8 cellular contexts compared by ENCODE assay signal in the genomic region with DNA sequence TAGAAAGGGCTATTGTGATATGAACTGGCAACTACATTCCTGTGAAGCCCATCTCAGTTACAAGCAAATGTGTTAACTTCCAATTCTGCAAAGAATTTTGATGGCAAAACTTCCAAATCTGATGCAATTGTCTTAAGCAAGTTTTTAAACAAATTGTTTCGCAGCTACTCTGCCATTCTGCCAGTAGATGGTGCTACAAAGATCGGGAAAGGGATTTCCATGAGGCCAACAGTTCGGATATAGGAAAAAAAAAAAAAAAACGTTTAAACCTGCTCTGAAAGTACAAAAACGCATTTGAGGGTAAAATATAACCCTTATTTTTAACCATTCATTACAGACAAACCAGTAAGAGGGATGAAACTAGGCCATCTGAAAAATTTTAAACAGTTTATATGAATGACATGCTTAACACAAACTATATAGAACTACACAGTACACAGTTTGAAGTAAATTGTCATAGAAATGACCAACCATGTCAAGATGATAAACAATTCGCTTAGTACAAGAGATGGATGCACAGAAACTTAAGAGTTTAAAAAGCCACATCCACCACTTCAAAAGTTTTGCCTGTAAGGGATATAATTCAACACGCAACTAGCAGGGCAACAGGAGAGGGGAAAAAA. TPM values are rescaled to one million over a fixed set of nuclear protein-coding genes. Genes with fewer than 3 reads are reported as not detected.
DNase-seq lines count a peak whose midpoint lies in the region; ATAC-seq and TF ChIP-seq lines count a peak whose summit lies in the region.

No MANE protein-coding gene starts in this region.

- peaks cover 0 to 2% (median 0%) of the 10 kb centered on the region in 7 donors for H3K9me3 Mint-ChIP-seq in CD14-positive monocyte
- H3K9me3 Mint-ChIP-seq in stimulated activated naive B cell treated with anti-CD40 and anti-IgM and Interleukin-4, amounts not matched to agents 10 μg/mL and 1 μg/mL and 100 μg/mL, for 72 hours = no peaks in the 10 kb centered on the region

- H3K4me3 ChIP-seq in astrocyte of the cerebellum (ENCODE audit: low read depth, low read length) = peak overlapping the region; percentile 94

- H3K27ac Mint-ChIP-seq in CD14-positive monocyte = peak overlapping the region in 3 of 7 donors; percentile 100
- peak overlapping the region; percentile 59 for H3K27ac Mint-ChIP-seq in stimulated activated naive B cell treated with anti-CD40 and anti-IgM and Interleukin-4, amounts not matched to agents 10 μg/mL and 1 μg/mL and 100 μg/mL, for 72 hours

- intact Hi-C loops in CD14-positive monocyte (cut with micrococcal nuclease) = loop anchor here in 1 of 2 donors (5.0 kb wide), 1 partner anchor 280 kb away; the partner anchor contains the start of gene FAM13B

- in situ Hi-C loops in GM13976 (cut with MboI; ENCODE audit: low sequenced_read_pairs, unreplicated experiment) (no loop called here), astrocyte of the cerebellum (cut with HindIII; ENCODE audit: low sequenced_read_pairs) (no loop called here)

- peaks cover 0 to 2% (median 0%) of the 10 kb centered on the region in 3 donors for H3K27me3 Mint-ChIP-seq in CD14-positive monocyte (ENCODE audit: low read depth in 3 of 3)
- H3K27me3 Mint-ChIP-seq in stimulated activated naive B cell treated with anti-CD40 and anti-IgM and Interleukin-4, amounts not matched to agents 10 μg/mL and 1 μg/mL and 100 μg/mL, for 72 hours = no peaks in the 10 kb centered on the region

- DNase-seq in CD14-positive monocyte (ENCODE audit: low spot score) (no peak), GM13976 (ENCODE audit: low spot score) (no peak), NCI-H526 (lab: John Stamatoyannopoulos, UW) (peak; percentile 30 to 78), astrocyte of the cerebellum (ENCODE audit: low read depth) (peak; percentile 63), inferior parietal cortex (ENCODE audit: extremely low spot score) (peak; percentile 79)
- DNase-seq in stimulated activated naive B cell treated with anti-CD40 and anti-IgM and Interleukin-4, amounts not matched to agents 10 μg/mL and 1 μg/mL and 100 μg/mL, for 72 hours = no peak

- H3K4me3 Mint-ChIP-seq in CD14-positive monocyte = peak overlapping the region; percentile 92 to 99
- peak overlapping the region; percentile 83 to 93 for H3K4me3 Mint-ChIP-seq in stimulated activated naive B cell treated with anti-CD40 and anti-IgM and Interleukin-4, amounts not matched to agents 10 μg/mL and 1 μg/mL and 100 μg/mL, for 72 hours

- ATAC-seq in stimulated activated naive B cell treated with anti-CD40 and anti-IgM and Interleukin-4, amounts not matched to agents 10 μg/mL and 1 μg/mL and 100 μg/mL, for 72 hours (replicated peaks) = no peak
- ATAC-seq in GM18517 (IDR thresholded peaks at IDR 0.05; ENCODE audit: unreplicated experiment) (no peak), GM19328 (IDR thresholded peaks at IDR 0.05; ENCODE audit: unreplicated experiment) (no peak)

- peak; percentile 94 for TF ChIP-seq CTCF in CD14-positive monocyte (IDR thresholded peaks at IDR 0.05)
- TF ChIP-seq CTCF in GM13976 (IDR thresholded peaks at IDR 0.05; ENCODE audit: borderline replicate concordance, control extremely low read depth, extremely low read depth, insufficient read depth, missing control alignments) = peak; percentile 60
- TF ChIP-seq CTCF in astrocyte of the cerebellum (IDR thresholded peaks at IDR 0.05; ENCODE audit: low read depth, low read length, missing control alignments) = peak; percentile 85

- H3K4me1 Mint-ChIP-seq in CD14-positive monocyte = peaks cover 23% of the 10 kb centered on the region
- peaks cover 9 to 19% of the 10 kb centered on the region in 2 donors for H3K4me1 Mint-ChIP-seq in stimulated activated naive B cell treated with anti-CD40 and anti-IgM and Interleukin-4, amounts not matched to agents 10 μg/mL and 1 μg/mL and 100 μg/mL, for 72 hours

- peaks cover 3 to 5% of the 10 kb centered on the region in 2 donors for H3K36me3 Mint-ChIP-seq in CD14-positive monocyte
- H3K36me3 Mint-ChIP-seq in stimulated activated naive B cell treated with anti-CD40 and anti-IgM and Interleukin-4, amounts not matched to agents 10 μg/mL and 1 μg/mL and 100 μg/mL, for 72 hours = peaks cover 24 to 33% of the 10 kb centered on the region in 2 donors

RNA-seq across cellular contexts. Expression of gene HNRNPA0, which starts 2.2 kb away (rescaled TPM):
- polyA plus RNA-seq in CD14-positive monocyte = 10 to 100 TPM in 1 of 2 donors, 1 to 10 TPM in 1; 8.3 to 10.8 TPM

RNA-seq across cellular contexts. Expression of gene KLHL3, which starts 16.1 kb away (rescaled TPM):
- not detected for polyA plus RNA-seq in CD14-positive monocyte

Comparison
In these comparisons a context has a peak if more than half of its experiments do, and no peak if none do; other contexts are left out.
1. DNase-seq: peak in NCI-H526 (2 of 2), astrocyte of the cerebellum (single experiment) and inferior parietal cortex (single experiment); none in CD14-positive monocyte (single experiment), GM13976 (single experiment) and stimulated activated naive B cell treated with anti-CD40 and anti-IgM and Interleukin-4, amounts not matched to agents 10 μg/mL and 1 μg/mL and 100 μg/mL, for 72 hours (single experiment).
2. Peak in every context shown above with its lines, with median percentiles within 50 percentile points of each other: CTCF ChIP-seq.